8 cellular contexts compared by ENCODE assay signal in genomic region chr1:109667452-109668122, GRCh38. TPM values are rescaled to one million over a fixed set of nuclear protein-coding genes. Genes with fewer than 3 reads are reported as not detected.
DNase-seq lines count a peak whose midpoint lies in the region; ATAC-seq and TF ChIP-seq lines count a peak whose summit lies in the region.

TSS of gene GSTM2 (plus strand) at chr1:109668057. CDS start at chr1:109668116, 59 bp downstream.

- H3K9me3 Mint-ChIP-seq in type B pancreatic cell, result no peaks in the 10 kb centered on the region

- H3K27me3 ChIP-seq in BE2C, result no peaks in the 10 kb centered on the region
- no peaks in the 10 kb centered on the region for H3K27me3 ChIP-seq in HUES48 (ENCODE audit: control insufficient read depth, insufficient read depth, low read length)
- H3K27me3 ChIP-seq in right atrium auricular region, result no peaks in the 10 kb centered on the region
- no peaks in the 10 kb centered on the region for H3K27me3 ChIP-seq in prostate gland (replicated peaks; ENCODE audit: insufficient read depth)

- peaks cover 3% of the 10 kb centered on the region; the same call in 1 of the 2 replicates for H3K4me1 ChIP-seq in BE2C
- peaks cover 10% of the 10 kb centered on the region for H3K4me1 ChIP-seq in HUES48 (ENCODE audit: control insufficient read depth, insufficient read depth, low read length)
- no peaks in the 10 kb centered on the region for H3K4me1 ChIP-seq in right atrium auricular region
- H3K4me1 ChIP-seq in prostate gland (replicated peaks), result no peaks in the 10 kb centered on the region

- TF ChIP-seq CTCF in BE2C (IDR thresholded peaks at IDR 0.05; ENCODE audit: low read depth, low read length), result no peak
- no peak for TF ChIP-seq CTCF in right atrium auricular region (IDR thresholded peaks at IDR 0.05)
- no peak for TF ChIP-seq CTCF in prostate gland (IDR thresholded peaks at IDR 0.05)
- no peak for TF ChIP-seq CTCF in type B pancreatic cell (conservative IDR thresholded peaks at IDR 0.05)

- H3K9me3 ChIP-seq in BE2C, result no peaks in the 10 kb centered on the region
- no peaks in the 10 kb centered on the region for H3K9me3 ChIP-seq in HUES48 (ENCODE audit: control insufficient read depth, insufficient read depth, low read length)
- H3K9me3 ChIP-seq in right atrium auricular region, result no peaks in the 10 kb centered on the region
- no peaks in the 10 kb centered on the region for H3K9me3 ChIP-seq in prostate gland

- H3K4me1 Mint-ChIP-seq in type B pancreatic cell (ENCODE audit: unreplicated experiment), result peaks cover 12% of the 10 kb centered on the region

- H3K4me3 ChIP-seq in BE2C (ENCODE audit: low read depth, low read length) (peak within 1 kb of the TSS; percentile 48), HUES48 (ENCODE audit: low read depth, low read length) (peak within 1 kb of the TSS; percentile 50), right atrium auricular region (peak within 1 kb of the TSS; percentile 49 to 67), prostate gland (peak within 1 kb of the TSS; percentile 45 to 47)

- intact Hi-C loops in prostate gland (cut with DNase I), result loop anchor here (2.0 to 5.0 kb wide), 2 partner anchors 71 to 105 kb away; no protein-coding TSS in a partner anchor

- no peaks in the 10 kb centered on the region for H3K36me3 ChIP-seq in BE2C
- H3K36me3 ChIP-seq in HUES48 (ENCODE audit: control insufficient read depth, insufficient read depth, low read length), result no peaks in the 10 kb centered on the region
- no peaks in the 10 kb centered on the region for H3K36me3 ChIP-seq in right atrium auricular region
- H3K36me3 ChIP-seq in prostate gland, result no peaks in the 10 kb centered on the region

- DNase-seq in BE2C (peak; percentile 97), T-helper 1 cell (peak; percentile 41 to 74 (median 63)), right atrium auricular region (ENCODE audit: low spot score) (peak; percentile 94), prostate gland (ENCODE audit: low spot score) (peak; percentile 86), type B pancreatic cell (ENCODE audit: extremely low spot score, unreplicated experiment) (peak; percentile 91)

- no peaks in the 10 kb centered on the region for H3K27me3 Mint-ChIP-seq in type B pancreatic cell

- peaks cover 15% of the 10 kb centered on the region for H3K36me3 Mint-ChIP-seq in type B pancreatic cell

- peak within 1 kb of the TSS; percentile 38 for H3K27ac Mint-ChIP-seq in type B pancreatic cell

- peak; percentile 25 for TF ChIP-seq POLR2A in prostate gland (IDR thresholded peaks at IDR 0.05)

- ATAC-seq in GM19455 (IDR thresholded peaks at IDR 0.05; ENCODE audit: unreplicated experiment), result peak; percentile 88

- H3K9ac ChIP-seq in HUES48 (ENCODE audit: low read depth, low read length), result no peak within 1 kb of the TSS

- H3K27ac ChIP-seq in HUES48 (ENCODE audit: low read depth, low read length), result no peak within 1 kb of the TSS
- no peak within 1 kb of the TSS for H3K27ac ChIP-seq in adipose tissue (ENCODE audit: low read depth, low read length)
- H3K27ac ChIP-seq in right atrium auricular region, result peak within 1 kb of the TSS; percentile 53 to 67
- peak within 1 kb of the TSS; percentile 6 to 43 for H3K27ac ChIP-seq in prostate gland

- 8 to 13% (median 12%) methylated on average over 22 of the region's 22 CpGs for WGBS in adipose tissue, 3 donors
- WGBS in prostate gland, result 7% methylated on average over 22 of the region's 22 CpGs

- H3K4me3 Mint-ChIP-seq in type B pancreatic cell, result peak within 1 kb of the TSS; percentile 87

RNA-seq across cellular contexts. Expression of gene GSTM2, which starts in this region (rescaled TPM):
- 38.9 TPM for polyA plus RNA-seq in BE2C (2012; ENCODE audit: insufficient read depth, insufficient read length, low read depth)
- polyA plus RNA-seq in adipose tissue, result 10 to 100 TPM; 21.4 to 93.2 (median 74.8) TPM
- total RNA-seq in right atrium auricular region (10 to 100 TPM; 31.7 to 53.8 TPM), prostate gland (10 to 100 TPM; 47.5 to 79.5 TPM), type B pancreatic cell (ENCODE audit: low replicate concordance) (26.8 and 75.6 TPM in 2 replicates)

Comparison
In these comparisons a context has a peak if more than half of its experiments do, and no peak if none do; other contexts are left out.
1. H3K27ac ChIP-seq: peak in right atrium auricular region (2 of 2) and prostate gland (2 of 2); none in HUES48 (single experiment) and adipose tissue (single experiment).
2. Peak in every context shown above with its lines, with median percentiles within 50 percentile points of each other: DNase-seq and H3K4me3 ChIP-seq.